In the genomic region with DNA sequence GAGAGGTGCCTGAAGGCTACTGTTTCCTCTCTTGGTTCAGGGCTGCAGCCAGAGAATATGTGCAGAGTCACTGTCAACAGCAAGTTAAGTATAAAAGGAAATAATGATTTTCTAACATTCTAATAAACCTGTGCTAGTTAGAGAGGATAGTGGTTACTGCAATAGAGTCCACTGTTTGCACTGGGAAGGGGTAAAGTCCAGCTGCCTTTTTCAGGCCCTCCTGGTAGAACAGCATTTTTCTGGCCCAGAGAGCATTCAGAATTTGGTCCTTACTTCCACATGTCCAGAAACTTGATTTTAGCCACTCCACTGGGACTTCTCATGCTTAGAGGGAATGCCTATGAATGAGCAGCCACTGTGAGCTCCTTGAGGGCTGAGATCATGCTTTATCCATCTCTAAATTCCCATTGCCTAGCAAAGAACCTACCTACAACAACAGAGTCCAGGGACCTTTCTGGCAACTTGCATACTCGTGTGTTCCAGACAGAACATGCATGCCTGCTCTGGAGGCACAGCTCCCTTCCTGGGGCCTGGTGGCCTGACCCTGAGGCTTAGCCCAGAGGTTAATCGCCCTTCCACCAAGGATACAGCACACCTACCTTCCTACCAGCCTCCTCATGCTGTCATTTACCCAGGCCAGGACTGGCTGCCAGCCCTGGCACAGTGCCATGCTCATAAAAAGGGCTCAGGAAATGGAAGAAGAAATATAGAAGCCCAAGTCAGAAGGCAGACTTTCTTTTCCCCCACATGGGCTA, we compare ENCODE assay signal across 8 cellular contexts. TPM values are rescaled to one million over a fixed set of nuclear protein-coding genes. Genes with fewer than 3 reads are reported as not detected.
DNase-seq lines count a peak whose midpoint lies in the region; ATAC-seq, FAIRE-seq and TF ChIP-seq lines count a peak whose summit lies in the region.
"Had no signal": no experiment of that assay in that cellular context is flagged by ENCODE, and none has a peak within 500 bp of the region (broad histone marks: within the 10 kb centered on the region; RNA-seq: fewer than 3 reads in every experiment).

No MANE protein-coding gene starts in this region.

- H3K9me3 ChIP-seq in right cardiac atrium (ENCODE audit: control insufficient read depth, low read length) (no peaks in the 10 kb centered on the region), upper lobe of right lung (peaks cover 8% of the 10 kb centered on the region)

- DNase-seq in RCC 7860 (ENCODE audit: low spot score): peak; percentile 55
- DNase-seq in right cardiac atrium: peak in 2 of 3 donors; percentile 65 to 76
- no peak for DNase-seq in upper lobe of right lung
- no peak for DNase-seq in putamen (ENCODE audit: low spot score)
- no peak for DNase-seq in occipital lobe (lab: John Stamatoyannopoulos, UW)
- DNase-seq in stimulated activated CD4-positive, alpha-beta T cell treated with anti-CD3 and anti-CD28 coated beads, Interleukin-4, amount 100 ng/mL, for 1 hour: no peak
- DNase-seq: activated T-cell treated with anti-CD3 and anti-CD28 coated beads, Interleukin-2, amount 50 U/mL, for 1 hour had no signal

- H3K4me3 ChIP-seq in right cardiac atrium (ENCODE audit: low read length): no peak overlapping the region
- H3K4me3 ChIP-seq in upper lobe of right lung: no peak overlapping the region

- H3K27me3 ChIP-seq in right cardiac atrium (ENCODE audit: control insufficient read depth, insufficient read depth) (no peaks in the 10 kb centered on the region), upper lobe of right lung (no peaks in the 10 kb centered on the region)

- no peak for TF ChIP-seq EP300 in Ishikawa (IDR thresholded peaks at IDR 0.05; ENCODE audit: borderline replicate concordance)

- H3K36me3 ChIP-seq in upper lobe of right lung: no peaks in the 10 kb centered on the region

- WGBS in right cardiac atrium: 53% methylated on average over 2 of the region's 2 CpGs

- TF ChIP-seq RAD21 in Ishikawa (IDR thresholded peaks at IDR 0.05; ENCODE audit: low read depth): peak; percentile 16; the same call in 1 of the 2 replicates

- TF ChIP-seq CTCF in upper lobe of right lung (IDR thresholded peaks at IDR 0.05): no peak

- H3K27ac ChIP-seq in right cardiac atrium (ENCODE audit: low read length) (no peak overlapping the region), upper lobe of right lung (no peak overlapping the region)

- ATAC-seq in right cardiac atrium: peak; percentile 29 to 51
- peak; percentile 47 for ATAC-seq in upper lobe of right lung

- intact Hi-C loops in right cardiac atrium (cut with DNase I): no loop called here
- intact Hi-C loops in upper lobe of right lung (cut with DNase I): no loop called here

- peaks cover 4% of the 10 kb centered on the region for H3K4me1 ChIP-seq in right cardiac atrium (ENCODE audit: control insufficient read depth, insufficient read depth, low read length)
- H3K4me1 ChIP-seq in upper lobe of right lung: peaks cover 10% of the 10 kb centered on the region

- FAIRE-seq in RCC 7860 (lab: Jason Lieb, UNC): no peak

TF ChIP-seq in Ishikawa, 13 proteins besides CTCF, POLR2A, EP300 and RAD21:
- peak; percentile 44; the same call in 1 of the 2 replicates for TF ChIP-seq MAX (IDR thresholded peaks at IDR 0.05)
- peak; percentile 95 for TF ChIP-seq NFIC (IDR thresholded peaks at IDR 0.05)
- no peak for TF ChIP-seq CREB1 (IDR thresholded peaks at IDR 0.05; ENCODE audit: low read depth)

RNA-seq across cellular contexts. Expression of gene ATP13A3, which starts 50.3 kb away (rescaled TPM):
- total RNA-seq in right cardiac atrium (100 to 1,000 TPM in 1 of 4 donors, 10 to 100 TPM in 3; 79.9 to 194 (median 93.6) TPM), upper lobe of right lung (101 TPM), occipital lobe (146 TPM)
- polyA plus RNA-seq in right cardiac atrium: 28.2 TPM

Comparison
In these comparisons a context has a peak if more than half of its experiments do, and no peak if none do; other contexts are left out.
1. DNase-seq: peak in RCC 7860 (single experiment) and right cardiac atrium (2 of 3); none in upper lobe of right lung (single experiment), putamen (single experiment), occipital lobe (single experiment) and stimulated activated CD4-positive, alpha-beta T cell treated with anti-CD3 and anti-CD28 coated beads, Interleukin-4, amount 100 ng/mL, for 1 hour (single experiment).